Comparison of ENCODE assay signal across 8 cellular contexts in genomic region chr17:67963145-67963572, GRCh38. TPM values are rescaled to one million over a fixed set of nuclear protein-coding genes. Genes with fewer than 3 reads are reported as not detected.
DNase-seq lines count a peak whose midpoint lies in the region; ATAC-seq and TF ChIP-seq lines count a peak whose summit lies in the region.
"Not testable (repeated sequence)": the region's sequence is repeated elsewhere in the genome, so short reads cannot be mapped to it uniquely, and the experiment has no call there.

No MANE protein-coding gene starts in this region.

- H3K4me2 ChIP-seq in fibroblast of lung (ENCODE audit: extremely low read depth, insufficient read depth, low read length): not testable (repeated sequence)

- not testable (repeated sequence) for H3K9me3 ChIP-seq in fibroblast of lung (ENCODE audit: control insufficient read depth, insufficient read depth, low read depth, low read length); naive thymus-derived CD4-positive, alpha-beta T cell (ENCODE audit: control insufficient read depth in 2 of 3, low read length in 3 of 3)

- CTCF ChIA-PET in naive thymus-derived CD4-positive, alpha-beta T cell (lab: Charles Lee): interaction anchor here (0.6 to 1.7 kb wide), 2 partner anchors 13 to 15 kb away, joined by 3 to 4 read pairs; no protein-coding TSS in a partner anchor

- peaks cover 0 to 21% (median 15%) of the 10 kb centered on the region in 5 donors for H3K36me3 Mint-ChIP-seq in naive thymus-derived CD4-positive, alpha-beta T cell

- not testable (repeated sequence) for H3K4me3 Mint-ChIP-seq in naive thymus-derived CD4-positive, alpha-beta T cell

- POLR2A ChIA-PET in naive thymus-derived CD4-positive, alpha-beta T cell (lab: Charles Lee): not testable (repeated sequence)

- H3K27ac Mint-ChIP-seq in naive thymus-derived CD4-positive, alpha-beta T cell: peak overlapping the region in 3 of 9 donors; percentile 25 to 78 (median 28)

- H3K4me1 Mint-ChIP-seq in naive thymus-derived CD4-positive, alpha-beta T cell: not testable (repeated sequence)

- not testable (repeated sequence) for H4K20me1 ChIP-seq in fibroblast of lung (ENCODE audit: control insufficient read depth, extremely low read depth, insufficient read depth, low read length)

- H3K27me3 ChIP-seq in fibroblast of lung (ENCODE audit: control insufficient read depth, insufficient read depth, low read length); naive thymus-derived CD4-positive, alpha-beta T cell (ENCODE audit: control insufficient read depth in 2 of 2, insufficient read depth in 2 of 2, low read length in 2 of 2): not testable (repeated sequence)

- H3K9me3 Mint-ChIP-seq in naive thymus-derived CD4-positive, alpha-beta T cell: not testable (repeated sequence)

- H3K9ac ChIP-seq in fibroblast of lung (ENCODE audit: insufficient read depth, low read length): not testable (repeated sequence)

- H3K27ac ChIP-seq in fibroblast of lung (ENCODE audit: insufficient read depth, low read length): peak overlapping the region; percentile 12
- H3K27ac ChIP-seq in naive thymus-derived CD4-positive, alpha-beta T cell (ENCODE audit: low read depth, low read length): not testable (repeated sequence)

- H2AFZ ChIP-seq in fibroblast of lung (ENCODE audit: low read length): not testable (repeated sequence)

- not testable (repeated sequence) for H3K36me3 ChIP-seq in fibroblast of lung (ENCODE audit: control insufficient read depth, insufficient read depth, low read length)
- H3K36me3 ChIP-seq in naive thymus-derived CD4-positive, alpha-beta T cell (ENCODE audit: control insufficient read depth in 2 of 3, insufficient read depth in 3 of 3, low read length in 3 of 3): peaks cover 0 to 50% (median 10%) of the 10 kb centered on the region in 3 experiments

- intact Hi-C loops in naive thymus-derived CD4-positive, alpha-beta T cell (cut with micrococcal nuclease): loop anchor here (1.0 to 5.0 kb wide), 4 partner anchors 48 to 500 kb away; no protein-coding TSS in a partner anchor

- not testable (repeated sequence) for H3K27me3 Mint-ChIP-seq in naive thymus-derived CD4-positive, alpha-beta T cell

- TF ChIP-seq CTCF in fibroblast of lung (conservative IDR thresholded peaks at IDR 0.05 in 1 of 2, IDR thresholded peaks at IDR 0.05 in 1 of 2; ENCODE audit: low read depth in 1 of 2, low read length in 2 of 2): peak; percentile 50 to 51

- ATAC-seq in naive thymus-derived CD4-positive, alpha-beta T cell: peak; percentile 99

- DNase-seq in COR-L47 (lab: John Stamatoyannopoulos, UW) (peak; percentile 52), HCEC 1CT (peak; percentile 30), NCI-H1694 treated with DMSO at 0.1 percent for 48 hours (lab: John Stamatoyannopoulos, UW) (peak; percentile 79), SKM-1 (lab: John Stamatoyannopoulos, UW; ENCODE audit: unreplicated experiment) (peak; percentile 34), fibroblast of lung (ENCODE audit: low read depth in 2 of 2) (peak; percentile 47 to 72)
- peak; percentile 46 for DNase-seq in activated T-helper 9 cell treated with anti-CD3 and anti-CD28 coated beads, Interleukin-2, amount 50 U/mL, for 16 hours (ENCODE audit: low read depth)
- DNase-seq in naive thymus-derived CD4-positive, alpha-beta T cell: peak in 8 of 9 donors; percentile 47 to 72 (median 60)
- DNase-seq in stimulated activated CD8-positive, alpha-beta memory T cell treated with anti-CD3 and anti-CD28 coated beads, Interleukin-4, amount 100 ng/mL, for 1 hour (ENCODE audit: low read depth in 2 of 2, low spot score in 1 of 2): peak; percentile 45 to 52

- not testable (repeated sequence) for H3K4me3 ChIP-seq in fibroblast of lung (replicated peaks in 1 of 4; ENCODE audit: control extremely low read depth in 1 of 4, insufficient read depth in 1 of 4, low read depth in 3 of 4, low read length in 4 of 4); naive thymus-derived CD4-positive, alpha-beta T cell (ENCODE audit: low read length)

- H3K4me1 ChIP-seq in fibroblast of lung (ENCODE audit: control insufficient read depth, extremely low read depth, insufficient read depth, low read length); naive thymus-derived CD4-positive, alpha-beta T cell (ENCODE audit: control insufficient read depth in 2 of 2, insufficient read depth in 2 of 2, low read length in 2 of 2): not testable (repeated sequence)

- H3K79me2 ChIP-seq in fibroblast of lung (ENCODE audit: control insufficient read depth, insufficient read depth, low read length): not testable (repeated sequence)

RNA-seq across cellular contexts. Expression of gene C17orf58, which starts 33.1 kb away (rescaled TPM):
- total RNA-seq in fibroblast of lung: 9.2 and 17.0 TPM in 2 replicates
- 10.6 and 11.9 TPM in 2 replicates for polyA plus RNA-seq in fibroblast of lung
- 8.8 and 9.6 TPM in 2 replicates for polyA plus RNA-seq in fibroblast of lung (2012)
- 5.2 and 6.6 TPM in 2 replicates for polyA minus RNA-seq in fibroblast of lung (ENCODE audit: low replicate concordance)
- 1 to 10 TPM in 2 of 5 experiments, under 1 TPM in 2, not detected in 1; 0.59 to 6.9 (median 1.5) TPM for total RNA-seq in naive thymus-derived CD4-positive, alpha-beta T cell
- under 1 TPM in 1 of 2 donors, not detected in 1; 0.28 TPM for polyA plus RNA-seq in naive thymus-derived CD4-positive, alpha-beta T cell
